ENCODE assay signal across 8 cellular contexts in genomic region chr13:75326173-75327131, GRCh38.
DNase-seq lines count a peak whose midpoint lies in the region; ATAC-seq, FAIRE-seq and TF ChIP-seq lines count a peak whose summit lies in the region.

No MANE protein-coding gene starts in this region.

- H2AFZ ChIP-seq in OCI-LY1 (ENCODE audit: low read length), result no peak overlapping the region

- H3K4me1 ChIP-seq in OCI-LY1 (ENCODE audit: insufficient read depth, low read length, severe bottlenecking), result no peaks in the 10 kb centered on the region
- peaks cover 2 to 5% of the 10 kb centered on the region in 2 donors for H3K4me1 ChIP-seq in lung (ENCODE audit: control insufficient read depth in 2 of 2, insufficient read depth in 2 of 2, low read length in 2 of 2)
- no peaks in the 10 kb centered on the region for H3K4me1 ChIP-seq in stomach

- H3K27me3 ChIP-seq in OCI-LY1 (ENCODE audit: insufficient read depth, low read length) (no peaks in the 10 kb centered on the region), lung (ENCODE audit: control insufficient read depth, insufficient read depth) (no peaks in the 10 kb centered on the region), stomach (no peaks in the 10 kb centered on the region)

- H3K9ac ChIP-seq in OCI-LY1 (ENCODE audit: low read length), result no peak overlapping the region

- peak overlapping the region; percentile 25; the same call in 1 of the 2 replicates for H3K4me2 ChIP-seq in OCI-LY1 (ENCODE audit: low read length)

- peak; percentile 50 for FAIRE-seq in H54 (lab: Jason Lieb, UNC)

- no peak for TF ChIP-seq CTCF in GM10266 (IDR thresholded peaks at IDR 0.05; ENCODE audit: control insufficient read depth, insufficient read depth, low read depth, missing control alignments)
- TF ChIP-seq CTCF in OCI-LY1 (IDR thresholded peaks at IDR 0.05; ENCODE audit: low read length), result no peak
- no peak for TF ChIP-seq CTCF in lung (IDR thresholded peaks at IDR 0.05; ENCODE audit: control extremely low read depth, extremely low read depth)
- no peak for TF ChIP-seq CTCF in stomach (IDR thresholded peaks at IDR 0.05)

- H3K4me3 ChIP-seq in OCI-LY1 (ENCODE audit: low read depth, low read length, poor library complexity, severe bottlenecking), result no peak overlapping the region
- H3K4me3 ChIP-seq in lung, result no peak overlapping the region
- peak overlapping the region in 3 of 4 donors; percentile 2 to 15 (median 14) for H3K4me3 ChIP-seq in stomach

- no peaks in the 10 kb centered on the region for H3K9me2 ChIP-seq in OCI-LY1 (ENCODE audit: low read depth, low read length)

- 47 to 53% methylated on average over 21 of the region's 21 CpGs for WGBS in lung, 2 donors
- WGBS in stomach, 5 donors, result 57 to 72% (median 63%) methylated on average over 21 of the region's 21 CpGs

- TF ChIP-seq EP300 in stomach (IDR thresholded peaks at IDR 0.05), result no peak

- H3K36me3 ChIP-seq in OCI-LY1 (ENCODE audit: insufficient read depth, low read length) (no peaks in the 10 kb centered on the region), lung (ENCODE audit: control insufficient read depth in 2 of 2, insufficient read depth in 2 of 2, low read length in 2 of 2) (no peaks in the 10 kb centered on the region), stomach (peaks cover 0 to 19% (median 5%) of the 10 kb centered on the region in 4 donors)

- no peaks in the 10 kb centered on the region for H3F3A ChIP-seq in OCI-LY1 (ENCODE audit: insufficient read depth, low read length)

- no peak for TF ChIP-seq POLR2A in H54 (IDR thresholded peaks at IDR 0.05; ENCODE audit: low read depth, low read length)
- no peak for TF ChIP-seq POLR2A in stomach (IDR thresholded peaks at IDR 0.05)

- no peaks in the 10 kb centered on the region for H4K20me1 ChIP-seq in OCI-LY1 (ENCODE audit: insufficient read depth, low read length)

- H3K9me3 ChIP-seq in OCI-LY1 (ENCODE audit: low read length), result no peaks in the 10 kb centered on the region
- no peaks in the 10 kb centered on the region for H3K9me3 ChIP-seq in lung (ENCODE audit: control insufficient read depth in 2 of 2, insufficient read depth in 1 of 2, low read length in 1 of 2)
- no peaks in the 10 kb centered on the region for H3K9me3 ChIP-seq in stomach

- no peaks in the 10 kb centered on the region for H3K79me2 ChIP-seq in OCI-LY1 (ENCODE audit: insufficient read depth, low read length)

- H3K27ac ChIP-seq in OCI-LY1 (ENCODE audit: low read depth, low read length, poor library complexity, severe bottlenecking) (no peak overlapping the region), lung (ENCODE audit: low read depth in 1 of 2, low read length in 1 of 2) (peak overlapping the region; percentile 2 to 84), stomach (peak overlapping the region in 4 of 5 donors; percentile 2 to 67 (median 34))

- intact Hi-C loops in stomach (cut with DNase I; ENCODE audit: low total_unique reads), result no loop called here

- peak; percentile 60 for ATAC-seq in lung (ENCODE audit: insufficient read depth, low FRiP score)

- DNase-seq in GM10266 (ENCODE audit: extremely low spot score) (peak; percentile 54), H54 (ENCODE audit: insufficient read length, low spot score) (no peak), lung (ENCODE audit: low spot score) (no peak), stomach (no peak), NCI-H2196 treated with DMSO at 0.1 percent for 48 hours (lab: John Stamatoyannopoulos, UW; ENCODE audit: unreplicated experiment) (no peak), HK-2 (ENCODE audit: unreplicated experiment) (no peak)
- peak; percentile 66 for DNase-seq in activated naive CD4-positive, alpha-beta T cell treated with anti-CD3 and anti-CD28 coated beads, Interleukin-2, amount 50 U/mL, for 16 hours

Comparison
In these comparisons a context has a peak if more than half of its experiments do, and no peak if none do; other contexts are left out.
1. DNase-seq: peak in GM10266 (single experiment) and activated naive CD4-positive, alpha-beta T cell treated with anti-CD3 and anti-CD28 coated beads, Interleukin-2, amount 50 U/mL, for 16 hours (single experiment); none in H54 (single experiment), lung (single experiment), stomach (single experiment), NCI-H2196 treated with DMSO at 0.1 percent for 48 hours (single experiment) and HK-2 (single experiment).
2. H3K4me3 ChIP-seq: peak in stomach (3 of 4); none in OCI-LY1 (single experiment) and lung (single experiment).